16 cellular contexts compared by ENCODE assay signal in genomic region chr9:42235352-42235991, GRCh38. TPM values are rescaled to one million over a fixed set of nuclear protein-coding genes. Genes with fewer than 3 reads are reported as not detected.
"Had no signal": no experiment of that assay in that cellular context is flagged by ENCODE, and none has a peak within 500 bp of the region (broad histone marks: within the 10 kb centered on the region; RNA-seq: fewer than 3 reads in every experiment).

No MANE protein-coding gene starts in this region.

RNA-seq across cellular contexts. Expression of gene SPATA31A6, which starts 52.0 kb away (rescaled TPM):
- total RNA-seq: activated CD4-positive, alpha-beta memory T cell treated with anti-CD3 and anti-CD28 coated beads, Interleukin-2, amount 10 ng/mL, durations not matched to agents 7 days and 5 days; activated CD4-positive, alpha-beta T cell treated with anti-CD3 and anti-CD28 coated beads, Interleukin-2, amount 10 ng/mL, durations not matched to agents 7 days and 5 days; activated naive CD4-positive, alpha-beta T cell treated with anti-CD3 and anti-CD28 coated beads, Interleukin-2, amount 50 U/mL, for 72 hours; activated naive CD8-positive, alpha-beta T cell treated with anti-CD3 and anti-CD28 coated beads, Interleukin-2, amount 10 ng/mL, durations not matched to agents 7 days and 5 days; activated T-cell treated with anti-CD3 and anti-CD28 coated beads, Interleukin-2, amount 50 U/mL, for 72 hours; astrocyte; bronchial epithelial cell; cardiac septum; cerebellum; esophagus muscularis mucosa; fibroblast of villous mesenchyme; gastroesophageal sphincter; glomerular endothelial cell; T-helper 1 cell treated with Interleukin-12 subunit alpha and Interleukin-12 subunit beta and Interleukin-4 antibody, amounts not matched to agents 30 ng/mL and 1 ng/mL, for 36 hours; T-helper 2 cell treated with Interferon-gamma antibody and Interleukin-4, amounts not matched to agents 100 ng/mL and 5 ng/mL, for 36 hours; WTC11 had no signal
